Comparison of ENCODE assay signal across 8 cellular contexts in genomic region chr10:101587725-101588614, GRCh38. TPM values are rescaled to one million over a fixed set of nuclear protein-coding genes. Genes with fewer than 3 reads are reported as not detected.
DNase-seq lines count a peak whose midpoint lies in the region; ATAC-seq and TF ChIP-seq lines count a peak whose summit lies in the region.

TSS of gene DPCD (plus strand) at chr10:101588321. CDS start at chr10:101588337, 16 bp downstream.
TSS of gene POLL (minus strand) at chr10:101588257. CDS start at chr10:101587360, 897 bp downstream.

- DNase-seq in DMS 273 treated with DMSO at 0.1 percent for 48 hours (lab: John Stamatoyannopoulos, UW) (peak; percentile 70), HuH-7.5 (ENCODE audit: low spot score) (peak; percentile 97), OCI-LY7 (ENCODE audit: low spot score) (peak; percentile 94), epithelial cell of prostate (ENCODE audit: low read depth, low spot score) (peak; percentile 45), mucosa of descending colon (peak; percentile 96 to 99 (median 97))
- peak; percentile 87 for DNase-seq in activated T-cell treated with anti-CD3 and anti-CD28 coated beads, Interleukin-2, amount 50 U/mL, for 1 hour
- peak; percentile 85 to 90 for DNase-seq in stimulated activated CD8-positive, alpha-beta memory T cell treated with anti-CD3 and anti-CD28 coated beads, Interleukin-4, amount 100 ng/mL, for 1 hour (ENCODE audit: low read depth in 2 of 2, low spot score in 1 of 2)

- H3K79me2 ChIP-seq in OCI-LY7 (ENCODE audit: insufficient read depth, low read depth, low read length) = no peaks in the 10 kb centered on the region

- H3K4me3 ChIP-seq in OCI-LY7 (ENCODE audit: low read depth, low read length, poor library complexity, severe bottlenecking) (peak within 1 kb of the TSS; percentile 83), mucosa of descending colon (peak within 1 kb of the TSS; percentile 65)

- intact Hi-C loops in OCI-LY7 (cut with micrococcal nuclease; ENCODE audit: unreplicated experiment) (no loop called here), mucosa of descending colon (cut with DNase I, micrococcal nuclease) (no loop called here)

- H3K9me3 ChIP-seq in OCI-LY7 (ENCODE audit: low read length) (no peaks in the 10 kb centered on the region), mucosa of descending colon (no peaks in the 10 kb centered on the region)

- peak within 1 kb of the TSS; percentile 93 for H3K4me2 ChIP-seq in OCI-LY7 (ENCODE audit: low read length)

- peak within 1 kb of the TSS; percentile 94 for H2AFZ ChIP-seq in OCI-LY7 (ENCODE audit: low read length)

- H4K20me1 ChIP-seq in OCI-LY7 (ENCODE audit: insufficient read depth, low read length) = no peaks in the 10 kb centered on the region

- peak within 1 kb of the TSS; percentile 10 for H3K27ac ChIP-seq in OCI-LY7 (ENCODE audit: low read depth, low read length, poor library complexity, severe bottlenecking)
- H3K27ac ChIP-seq in epithelial cell of prostate = no peak within 1 kb of the TSS

- no peaks in the 10 kb centered on the region for H3K36me3 ChIP-seq in OCI-LY7 (ENCODE audit: insufficient read depth, low read length)
- H3K36me3 ChIP-seq in mucosa of descending colon (ENCODE audit: low read depth) = no peaks in the 10 kb centered on the region

- no peak for TF ChIP-seq CTCF in OCI-LY7 (conservative IDR thresholded peaks at IDR 0.05; ENCODE audit: low read length)
- TF ChIP-seq CTCF in mucosa of descending colon (IDR thresholded peaks at IDR 0.05) = no peak

- H3K4me1 ChIP-seq in OCI-LY7 (ENCODE audit: insufficient read depth, low read length, poor library complexity, severe bottlenecking) (peaks cover 17% of the 10 kb centered on the region), mucosa of descending colon (ENCODE audit: low read depth) (peaks cover 13% of the 10 kb centered on the region)

- CTCF ChIA-PET in OCI-LY7 (lab: Charles Lee; ENCODE audit: unreplicated experiment) = interaction anchor here (0.6 to 1.1 kb wide), 4 partner anchors 15 to 193 kb away, joined by 3 to 5 read pairs (median 4); no protein-coding TSS in a partner anchor

- no peaks in the 10 kb centered on the region for H3K9me2 ChIP-seq in OCI-LY7 (ENCODE audit: insufficient read depth, low read length)

- POLR2A ChIA-PET in OCI-LY7 (lab: Charles Lee) = interaction anchor here (0.5 to 1.5 kb wide), 7 partner anchors 8 to 233 kb away, joined by 3 to 5 read pairs (median 3); partner anchors contain the start of gene FBXW4

- ATAC-seq in GM21526 (IDR thresholded peaks at IDR 0.05; ENCODE audit: low FRiP score, unreplicated experiment) = peak; percentile 93
- ATAC-seq in mucosa of descending colon = peak; percentile 99

- BruUV-seq in OCI-LY7 (replicated peaks; lab: Mats Ljungman, UMichigan) = TSS peak; percentile 60

RNA-seq across cellular contexts. Expression of gene DPCD, which starts in this region (rescaled TPM):
- 9.1 and 13.9 TPM in 2 replicates for total RNA-seq in OCI-LY7 (2014; rRNA removed; shearing (Covaris generic))
- total RNA-seq in OCI-LY7 (2022) (6.3 and 10.3 TPM in 2 replicates), mucosa of descending colon (10 to 100 TPM in 1 of 3 donors, 1 to 10 TPM in 2; 6.8 to 12.3 (median 9.9) TPM)

RNA-seq across cellular contexts. Expression of gene POLL, which starts in this region (rescaled TPM):
- 14.3 and 22.0 TPM in 2 replicates for total RNA-seq in OCI-LY7 (2014; rRNA removed; shearing (Covaris generic))
- total RNA-seq in OCI-LY7 (2022) (34.0 and 35.6 TPM in 2 replicates), mucosa of descending colon (10 to 100 TPM; 27.2 to 36.1 (median 32.1) TPM)

Comparison
In these comparisons a context has a peak if more than half of its experiments do, and no peak if none do; other contexts are left out.
1. DNase-seq: peak in every context shown above with its lines; median percentile 97 in HuH-7.5; 97 in mucosa of descending colon; 94 in OCI-LY7; 88 in stimulated activated CD8-positive, alpha-beta memory T cell treated with anti-CD3 and anti-CD28 coated beads, Interleukin-4, amount 100 ng/mL, for 1 hour; 87 in activated T-cell treated with anti-CD3 and anti-CD28 coated beads, Interleukin-2, amount 50 U/mL, for 1 hour; 70 in DMS 273 treated with DMSO at 0.1 percent for 48 hours; 45 in epithelial cell of prostate.